20 cellular contexts compared by ENCODE assay signal in genomic region chr3:49015765-49016164, GRCh38. TPM values are rescaled to one million over a fixed set of nuclear protein-coding genes. Genes with fewer than 3 reads are reported as not detected.
DNase-seq lines count a peak whose midpoint lies in the region; ATAC-seq, FAIRE-seq and TF ChIP-seq lines count a peak whose summit lies in the region.
"Had no signal": no experiment of that assay in that cellular context is flagged by ENCODE, and none has a peak within 500 bp of the region (broad histone marks: within the 10 kb centered on the region; RNA-seq: fewer than 3 reads in every experiment).

No MANE protein-coding gene starts in this region.

- DNase-seq in CD8-positive, alpha-beta memory T cell: no peak
- no peak for DNase-seq in astrocyte (ENCODE audit: low read depth)
- no peak for DNase-seq in naive B cell
- no peak for DNase-seq in posterior vena cava (ENCODE audit: low spot score)
- no peak for DNase-seq in NCI-H1694 treated with DMSO at 0.1 percent for 48 hours (lab: John Stamatoyannopoulos, UW)
- no peak for DNase-seq in DMS79 (lab: John Stamatoyannopoulos, UW)
- DNase-seq: Calu3; Kasumi-1; NCI-H1105; NCI-H2171; NCI-H69; retina; SHP77; stimulated activated CD4-positive, alpha-beta T cell treated with anti-CD3 and anti-CD28 coated beads, Interleukin-12 subunit alpha, Interleukin-12 subunit beta, amount 100 ng/mL, for 4 hours had no signal

- H4K20me1 ChIP-seq in astrocyte (ENCODE audit: insufficient read depth, low read length): peaks cover 62% of the 10 kb centered on the region

- peak overlapping the region in 4 of 8 donors; percentile 64 to 85 (median 72) for H3K27ac Mint-ChIP-seq in CD8-positive, alpha-beta memory T cell
- H3K27ac Mint-ChIP-seq in astrocyte (ENCODE audit: unreplicated experiment): peak overlapping the region; percentile 69
- peak overlapping the region in 1 of 6 donors; percentile 56 for H3K27ac Mint-ChIP-seq in naive B cell
- H3K27ac Mint-ChIP-seq: WTC11 had no signal

- no peak for ATAC-seq in naive B cell (ENCODE audit: low read depth in 2 of 2)
- ATAC-seq: esophagus mucosa, WTC11 had no signal

- H2AFZ ChIP-seq in astrocyte (ENCODE audit: low read depth, low read length): no peak overlapping the region

- CTCF ChIA-PET in CD8-positive, alpha-beta memory T cell (lab: Charles Lee): interaction anchor here (1.0 to 5.6 kb wide), 2 partner anchors 9 to 27 kb away, joined by 3 to 65 read pairs; partner anchors contain the start of genes P4HTM and WDR6

- no peak overlapping the region for H3K9ac ChIP-seq in astrocyte (ENCODE audit: low read length)

- peaks cover 12% of the 10 kb centered on the region for H3K36me3 ChIP-seq in CD8-positive, alpha-beta memory T cell (ENCODE audit: insufficient read depth, low read length)
- H3K36me3 ChIP-seq in astrocyte (ENCODE audit: insufficient read depth, low read length): peaks cover 27% of the 10 kb centered on the region

- H3K4me3 Mint-ChIP-seq in CD8-positive, alpha-beta memory T cell: peak overlapping the region in 6 of 7 donors; percentile 29 to 94 (median 52)
- H3K4me3 Mint-ChIP-seq in astrocyte (ENCODE audit: unreplicated experiment) (no peak overlapping the region), naive B cell (peak overlapping the region in 7 of 8 donors; percentile 9 to 93 (median 62))
- H3K4me3 Mint-ChIP-seq: memory B cell, WTC11 had no signal

- H3K27me3 Mint-ChIP-seq in CD8-positive, alpha-beta memory T cell: no peaks in the 10 kb centered on the region
- no peaks in the 10 kb centered on the region for H3K27me3 Mint-ChIP-seq in astrocyte (ENCODE audit: low read depth, unreplicated experiment)
- H3K27me3 Mint-ChIP-seq in naive B cell: no peaks in the 10 kb centered on the region
- H3K27me3 Mint-ChIP-seq: memory B cell had no signal

- H3K27ac ChIP-seq in 22Rv1 (peak overlapping the region; percentile 98), astrocyte (ENCODE audit: low read depth, low read length) (no peak overlapping the region)
- H3K27ac ChIP-seq in CD8-positive, alpha-beta memory T cell (ENCODE audit: low read depth, low read length): no peak overlapping the region
- H3K27ac ChIP-seq: cardiac muscle cell, suprapubic skin had no signal

- H3K27me3 ChIP-seq in CD8-positive, alpha-beta memory T cell (ENCODE audit: insufficient read depth, low read length, poor library complexity, severe bottlenecking): no peaks in the 10 kb centered on the region
- H3K27me3 ChIP-seq in astrocyte (ENCODE audit: insufficient read depth, low read length): no peaks in the 10 kb centered on the region
- H3K27me3 ChIP-seq: cardiac muscle cell, suprapubic skin had no signal

- peaks cover 15 to 41% (median 31%) of the 10 kb centered on the region in 3 donors for H3K4me1 Mint-ChIP-seq in CD8-positive, alpha-beta memory T cell
- peaks cover 12% of the 10 kb centered on the region for H3K4me1 Mint-ChIP-seq in astrocyte (ENCODE audit: low read depth, unreplicated experiment)
- H3K4me1 Mint-ChIP-seq in naive B cell: peaks cover 13 to 57% (median 43%) of the 10 kb centered on the region in 3 donors

- peaks cover 80% of the 10 kb centered on the region for H3K79me2 ChIP-seq in astrocyte (ENCODE audit: insufficient read depth, low read length)

- TF ChIP-seq CTCF in 22Rv1 (IDR thresholded peaks at IDR 0.05): no peak
- TF ChIP-seq CTCF in astrocyte (IDR thresholded peaks at IDR 0.05; ENCODE audit: insufficient read depth, low read depth, low read length): no peak

- intact Hi-C loops in posterior vena cava (cut with DNase I): no loop called here

- no peak overlapping the region for H3K4me3 ChIP-seq in CD8-positive, alpha-beta memory T cell (ENCODE audit: low read length)
- no peak overlapping the region for H3K4me3 ChIP-seq in astrocyte (ENCODE audit: insufficient read depth, low read depth, low read length)
- H3K4me3 ChIP-seq: cardiac muscle cell, suprapubic skin had no signal

- no peak overlapping the region for H3K4me2 ChIP-seq in astrocyte (ENCODE audit: low read length)

- peaks cover 0 to 64% (median 5%) of the 10 kb centered on the region in 3 donors for H3K36me3 Mint-ChIP-seq in CD8-positive, alpha-beta memory T cell
- H3K36me3 Mint-ChIP-seq in astrocyte (ENCODE audit: low read depth, unreplicated experiment) (peaks cover 26% of the 10 kb centered on the region), naive B cell (no peaks in the 10 kb centered on the region)

- FAIRE-seq in astrocyte (lab: Jason Lieb, UNC): no peak

- H3K4me1 ChIP-seq in CD8-positive, alpha-beta memory T cell (ENCODE audit: insufficient read depth, low read length): peaks cover 27% of the 10 kb centered on the region
- H3K4me1 ChIP-seq in astrocyte (ENCODE audit: insufficient read depth, low read length): peaks cover 22% of the 10 kb centered on the region

- POLR2A ChIA-PET in CD8-positive, alpha-beta memory T cell (lab: Charles Lee): no interaction called here

- no peaks in the 10 kb centered on the region for H3K9me3 Mint-ChIP-seq in CD8-positive, alpha-beta memory T cell
- H3K9me3 Mint-ChIP-seq in astrocyte (ENCODE audit: unreplicated experiment): no peaks in the 10 kb centered on the region
- no peaks in the 10 kb centered on the region for H3K9me3 Mint-ChIP-seq in naive B cell
- H3K9me3 Mint-ChIP-seq: memory B cell, WTC11 had no signal

- H3K9me3 ChIP-seq in CD8-positive, alpha-beta memory T cell (ENCODE audit: low read length): no peaks in the 10 kb centered on the region
- no peaks in the 10 kb centered on the region for H3K9me3 ChIP-seq in astrocyte (ENCODE audit: insufficient read depth, low read depth, low read length)
- H3K9me3 ChIP-seq: suprapubic skin had no signal

RNA-seq across cellular contexts. Expression of gene DALRD3, which starts 2.6 kb away (rescaled TPM):
- total RNA-seq in CD8-positive, alpha-beta memory T cell: 10 to 100 TPM; 27.9 to 31.7 TPM
- 24.4 TPM for polyA plus RNA-seq in CD8-positive, alpha-beta memory T cell
- 18.5 and 25.1 TPM in 2 replicates for total RNA-seq in astrocyte
- polyA plus RNA-seq in naive B cell (ENCODE audit: low read depth in 6 of 6): 10 to 100 TPM; 25.4 to 40.6 (median 27.5) TPM
- 10 to 100 TPM in 1 of 2 donors, 1 to 10 TPM in 1; 9.8 to 12.1 TPM for total RNA-seq in posterior vena cava

RNA-seq across cellular contexts. Expression of gene NDUFAF3, which starts 6.2 kb away (rescaled TPM):
- 10 to 100 TPM; 86.3 to 88.8 TPM for total RNA-seq in CD8-positive, alpha-beta memory T cell
- 217 TPM for polyA plus RNA-seq in CD8-positive, alpha-beta memory T cell
- total RNA-seq in astrocyte (75.4 and 84.8 TPM in 2 replicates), posterior vena cava (10 to 100 TPM; 57.8 to 62.0 TPM)
- 100 to 1,000 TPM; 124 to 177 (median 143) TPM for polyA plus RNA-seq in naive B cell (ENCODE audit: low read depth in 6 of 6)

RNA-seq across cellular contexts. Expression of gene WDR6, which starts 8.6 kb away (rescaled TPM):
- 100 to 1,000 TPM; 158 to 167 TPM for total RNA-seq in CD8-positive, alpha-beta memory T cell
- polyA plus RNA-seq in CD8-positive, alpha-beta memory T cell: 82.9 TPM
- total RNA-seq in astrocyte (107 and 130 TPM in 2 replicates), posterior vena cava (10 to 100 TPM; 72.9 to 95.5 TPM)
- polyA plus RNA-seq in naive B cell (ENCODE audit: low read depth in 6 of 6): 100 to 1,000 TPM in 4 of 6 donors, 10 to 100 TPM in 2; 94.3 to 112 (median 106) TPM

RNA-seq across cellular contexts. Expression of gene IMPDH2, which starts 13.4 kb away (rescaled TPM):
- total RNA-seq in CD8-positive, alpha-beta memory T cell: 100 to 1,000 TPM; 448 to 457 TPM
- polyA plus RNA-seq in CD8-positive, alpha-beta memory T cell: 76.1 TPM
- 111 and 119 TPM in 2 replicates for total RNA-seq in astrocyte
- 100 to 1,000 TPM in 3 of 6 donors, 10 to 100 TPM in 3; 78.6 to 117 (median 97.6) TPM for polyA plus RNA-seq in naive B cell (ENCODE audit: low read depth in 6 of 6)
- 100 to 1,000 TPM in 1 of 2 donors, 10 to 100 TPM in 1; 96.4 to 112 TPM for total RNA-seq in posterior vena cava

RNA-seq across cellular contexts. Expression of gene P4HTM, which starts 25.7 kb away (rescaled TPM):
- 10 to 100 TPM; 28.6 to 33.0 TPM for total RNA-seq in CD8-positive, alpha-beta memory T cell
- polyA plus RNA-seq in CD8-positive, alpha-beta memory T cell: 35.0 TPM
- total RNA-seq in astrocyte (25.0 and 28.1 TPM in 2 replicates), posterior vena cava (10 to 100 TPM; 16.4 to 26.1 TPM)
- polyA plus RNA-seq in naive B cell (ENCODE audit: low read depth in 6 of 6): 10 to 100 TPM in 5 of 6 donors, 1 to 10 TPM in 1; 2.6 to 17.8 (median 15.1) TPM
